13 cellular contexts compared by ENCODE assay signal in genomic region chr14:38171197-38171596, GRCh38.
DNase-seq lines count a peak whose midpoint lies in the region; ATAC-seq lines count a peak whose summit lies in the region.
"Had no signal": no experiment of that assay in that cellular context is flagged by ENCODE, and none has a peak within 500 bp of the region (broad histone marks: within the 10 kb centered on the region; RNA-seq: fewer than 3 reads in every experiment).

No MANE protein-coding gene starts in this region.

- DNase-seq in AG08396 (ENCODE audit: low spot score) (peak; percentile 10), HK-2 (ENCODE audit: unreplicated experiment) (peak; percentile 79), NCI-H82 (lab: John Stamatoyannopoulos, UW) (peak; percentile 85), iris pigment epithelial cell (ENCODE audit: low read depth) (peak; percentile 8), medulla oblongata (ENCODE audit: extremely low spot score) (no peak), T-helper 9 cell (no peak)
- DNase-seq: activated B cell treated with CpG ODN at 0.5 μM for 24 hours; islet precursor cell; NCI-H446; posterior cingulate gyrus; stimulated activated CD4-positive, alpha-beta T cell treated with anti-CD3 and anti-CD28 coated beads, Interleukin-12 subunit alpha, Interleukin-12 subunit beta, amount 100 ng/mL, for 4 hours had no signal

- ATAC-seq in HG02623 (IDR thresholded peaks at IDR 0.05; ENCODE audit: unreplicated experiment) (no peak), GM18498 (IDR thresholded peaks at IDR 0.05; ENCODE audit: unreplicated experiment) (no peak)

Comparison
In these comparisons a context has a peak if more than half of its experiments do, and no peak if none do; other contexts are left out.
1. DNase-seq: peak in AG08396 (single experiment), HK-2 (single experiment), NCI-H82 (single experiment) and iris pigment epithelial cell (single experiment); none in medulla oblongata (single experiment) and T-helper 9 cell (single experiment).